Comparison of ENCODE assay signal across 8 cellular contexts in the genomic region with DNA sequence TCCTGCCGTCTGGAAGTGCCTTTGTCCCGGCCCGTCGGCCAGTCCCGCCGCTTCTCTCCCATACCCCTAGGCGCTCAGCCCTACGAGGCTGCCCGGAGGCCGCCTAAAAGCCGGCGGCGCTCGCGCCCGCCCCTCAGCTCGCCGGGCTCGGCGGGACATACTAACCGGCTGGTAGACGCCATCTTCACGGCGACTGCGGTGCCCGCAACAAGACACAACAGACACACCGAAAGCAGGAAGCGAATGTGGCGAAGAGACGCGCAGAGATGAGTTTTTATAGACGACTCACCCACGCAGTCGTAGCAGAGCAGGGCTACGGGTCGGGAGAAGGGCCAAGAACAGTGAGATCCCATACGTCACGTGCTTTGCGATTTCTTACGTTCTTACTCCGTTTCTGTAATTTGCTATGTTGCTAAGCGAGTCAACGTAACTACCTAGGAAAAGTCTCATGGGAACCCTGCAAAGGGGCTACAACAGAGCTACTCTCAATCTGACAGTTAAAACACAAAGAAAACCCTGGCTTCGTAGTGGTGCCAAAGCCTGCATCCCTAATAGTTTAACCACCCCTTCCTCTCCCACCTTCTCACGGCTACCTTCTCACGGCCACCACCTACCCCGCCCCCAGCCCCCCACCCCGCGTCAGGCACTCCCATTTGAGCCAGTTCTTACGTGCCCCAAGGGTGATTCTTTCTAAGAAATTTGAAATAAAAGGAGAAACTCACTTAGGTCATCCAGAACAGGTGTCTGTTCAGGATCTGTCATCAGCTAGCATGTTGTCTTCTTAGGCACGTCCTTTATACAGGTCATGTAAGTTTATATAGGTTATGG. TPM values are rescaled to one million over a fixed set of nuclear protein-coding genes. Genes with fewer than 3 reads are reported as not detected.
DNase-seq lines count a peak whose midpoint lies in the region; ATAC-seq and TF ChIP-seq lines count a peak whose summit lies in the region.

A gene with protein sequence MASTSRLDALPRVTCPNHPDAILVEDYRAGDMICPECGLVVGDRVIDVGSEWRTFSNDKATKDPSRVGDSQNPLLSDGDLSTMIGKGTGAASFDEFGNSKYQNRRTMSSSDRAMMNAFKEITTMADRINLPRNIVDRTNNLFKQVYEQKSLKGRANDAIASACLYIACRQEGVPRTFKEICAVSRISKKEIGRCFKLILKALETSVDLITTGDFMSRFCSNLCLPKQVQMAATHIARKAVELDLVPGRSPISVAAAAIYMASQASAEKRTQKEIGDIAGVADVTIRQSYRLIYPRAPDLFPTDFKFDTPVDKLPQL (minus strand): TSS at position 250 of the 828 bp plus-strand sequence. CDS start 68 bp downstream, at position 182.

- H3K27ac ChIP-seq in hepatocyte = peak within 1 kb of the TSS; percentile 95

- ATAC-seq in GM18505 (IDR thresholded peaks at IDR 0.05; ENCODE audit: unreplicated experiment) (peak; percentile 93), HG02973 (IDR thresholded peaks at IDR 0.05; ENCODE audit: unreplicated experiment) (peak; percentile 89)

- peak; percentile 100 for TF ChIP-seq POLR2A in GM18505 (IDR thresholded peaks at IDR 0.05; ENCODE audit: borderline replicate concordance, extremely low read depth, insufficient read depth, insufficient read length)

- peaks cover 44% of the 10 kb centered on the region for H3K79me2 ChIP-seq in hepatocyte

- peak within 1 kb of the TSS; percentile 90 for H3K4me2 ChIP-seq in hepatocyte

- no peaks in the 10 kb centered on the region for H3K27me3 ChIP-seq in hepatocyte

- H3K4me1 ChIP-seq in hepatocyte (ENCODE audit: insufficient read depth) = peaks cover 16% of the 10 kb centered on the region

- H3K4me3 ChIP-seq in astrocyte of the cerebellum (ENCODE audit: low read depth, low read length) (peak within 1 kb of the TSS; percentile 86), hepatocyte (peak within 1 kb of the TSS; percentile 83)

- DNase-seq in NCI-H2029 treated with DMSO at 0.1 percent for 48 hours (lab: John Stamatoyannopoulos, UW) (peak; percentile 88), T-helper 9 cell (peak; percentile 94), astrocyte of the cerebellum (ENCODE audit: low read depth) (peak; percentile 89), hepatocyte (ENCODE audit: low spot score) (peak; percentile 96), renal cortical epithelial cell (ENCODE audit: low read depth) (peak; percentile 92), 8988T (no peak)

- peak within 1 kb of the TSS; percentile 83 for H2AFZ ChIP-seq in hepatocyte

- 1% methylated on average over 51 of the region's 51 CpGs for WGBS in hepatocyte (ENCODE audit: low lambda C conversion rate, missing lambda C conversion rate)

- in situ Hi-C loops in astrocyte of the cerebellum (cut with HindIII; ENCODE audit: low sequenced_read_pairs) = no loop called here

- H3K36me3 ChIP-seq in hepatocyte (replicated peaks; ENCODE audit: insufficient read depth, low read depth) = no peaks in the 10 kb centered on the region

- peaks cover 26% of the 10 kb centered on the region for H4K20me1 ChIP-seq in hepatocyte (ENCODE audit: insufficient read depth, poor library complexity, severe bottlenecking)

- no peaks in the 10 kb centered on the region for H3K9me3 ChIP-seq in hepatocyte (ENCODE audit: low read depth)

- H3K9me2 ChIP-seq in hepatocyte (replicated peaks; ENCODE audit: insufficient read depth) = no peaks in the 10 kb centered on the region

- no peak for TF ChIP-seq CTCF in astrocyte of the cerebellum (IDR thresholded peaks at IDR 0.05; ENCODE audit: low read depth, low read length, missing control alignments)
- no peak for TF ChIP-seq CTCF in hepatocyte (IDR thresholded peaks at IDR 0.05; ENCODE audit: poor library complexity)

RNA-seq across cellular contexts. Expression of the gene that starts here (rescaled TPM):
- total RNA-seq in hepatocyte (52.6 and 58.1 TPM in 2 replicates), renal cortical epithelial cell (60.2 and 68.6 TPM in 2 replicates)
- 43.1 and 45.0 TPM in 2 replicates for polyA plus RNA-seq in hepatocyte
